Comparison of ENCODE assay signal across 1 cellular context in genomic region chr2:226790006-226790405, GRCh38.
A peak's percentile ranks its signal among the peaks of the same experiment; 100 is the strongest.
TF ChIP-seq lines count a peak whose summit lies in the region.

No MANE protein-coding gene starts in this region.

TF ChIP-seq in liver, 16 proteins besides CTCF, POLR2A, EP300 and RAD21 (continued from another document):
- TF ChIP-seq, protein P1, sequence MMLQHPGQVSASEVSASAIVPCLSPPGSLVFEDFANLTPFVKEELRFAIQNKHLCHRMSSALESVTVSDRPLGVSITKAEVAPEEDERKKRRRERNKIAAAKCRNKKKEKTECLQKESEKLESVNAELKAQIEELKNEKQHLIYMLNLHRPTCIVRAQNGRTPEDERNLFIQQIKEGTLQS (IDR thresholded peaks at IDR 0.05) = no peak
- peak in 1 of 2 donors; percentile 8 for TF ChIP-seq GABPA (IDR thresholded peaks at IDR 0.05 in 1 of 2, conservative IDR thresholded peaks at IDR 0.05 in 1 of 2)
